ENCODE assay signal across 17 cellular contexts in the genomic region with DNA sequence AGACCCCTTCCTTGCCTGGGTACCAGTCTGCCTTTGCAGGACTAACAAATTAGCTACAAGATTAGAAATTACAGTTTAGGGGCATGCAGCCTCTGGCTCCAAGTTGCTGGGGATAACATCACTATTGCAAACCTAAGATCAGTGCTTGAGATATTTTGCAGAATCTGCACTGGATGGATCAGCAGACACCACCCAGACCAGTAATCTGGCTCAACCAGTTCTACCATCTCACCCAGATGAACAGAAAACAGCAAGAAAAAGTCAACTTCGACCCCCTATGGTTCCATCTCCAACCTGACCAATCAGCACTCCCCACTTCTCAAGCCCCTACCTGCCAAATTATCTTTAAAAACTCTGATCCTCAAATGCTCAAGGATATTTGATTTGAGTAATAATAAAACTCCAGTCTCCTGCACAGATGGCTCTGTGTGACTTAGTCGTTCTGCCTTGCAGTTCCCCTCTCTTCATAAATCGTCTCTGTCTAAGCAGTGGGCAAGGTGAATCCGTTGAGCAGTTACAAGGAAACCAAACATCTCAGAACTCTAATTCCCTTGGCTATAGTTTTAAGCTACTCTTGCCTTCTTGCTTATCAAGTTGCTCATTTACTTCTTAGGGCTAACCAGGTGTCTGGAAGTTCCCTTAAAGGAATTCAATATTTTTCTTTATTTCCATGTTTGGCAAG. TPM values are rescaled to one million over a fixed set of nuclear protein-coding genes. Genes with fewer than 3 reads are reported as not detected.
DNase-seq lines count a peak whose midpoint lies in the region; ATAC-seq and FAIRE-seq lines count a peak whose summit lies in the region.
"Had no signal": no experiment of that assay in that cellular context is flagged by ENCODE, and none has a peak within 500 bp of the region (broad histone marks: within the 10 kb centered on the region; RNA-seq: fewer than 3 reads in every experiment).

No MANE protein-coding gene starts in this region.

- no peaks in the 10 kb centered on the region for H3K9me3 Mint-ChIP-seq in activated CD4-positive, alpha-beta T cell treated with anti-CD3 and anti-CD28 coated beads for 36 hours (ENCODE audit: low read depth)
- H3K9me3 Mint-ChIP-seq in activated naive CD8-positive, alpha-beta T cell (ENCODE audit: low read depth): no peaks in the 10 kb centered on the region

- no peak for FAIRE-seq in RCC 7860 (lab: Jason Lieb, UNC)

- H3K9me3 ChIP-seq in trophoblast cell (ENCODE audit: insufficient read depth, low read depth, low read length): no peaks in the 10 kb centered on the region
- H3K9me3 ChIP-seq: heart left ventricle had no signal

- H3K79me2 ChIP-seq in trophoblast cell (ENCODE audit: control insufficient read depth, insufficient read depth, low read length, poor library complexity): no peaks in the 10 kb centered on the region

- intact Hi-C loops in activated CD4-positive, alpha-beta T cell treated with anti-CD3 and anti-CD28 coated beads for 36 hours (cut with DNase I, micrococcal nuclease): loop anchor here (1.0 kb wide), 2 partner anchors 16 to 17 kb away; a partner anchor contains a TSS
- intact Hi-C loops in Right ventricle myocardium superior (cut with DNase I): no loop called here

- peak overlapping the region; percentile 5 for H2AK5ac ChIP-seq in trophoblast cell (ENCODE audit: low read length)

- no peak overlapping the region for H3K4me3 ChIP-seq in trophoblast cell (ENCODE audit: low read depth, low read length)
- H3K4me3 ChIP-seq: heart left ventricle, SK-N-MC, skin epidermis had no signal

- CTCF ChIA-PET in activated CD4-positive, alpha-beta T cell treated with anti-CD3 and anti-CD28 coated beads for 36 hours (lab: Charles Lee): interaction anchor here (0.7 to 4.1 kb wide), 7 partner anchors 12 to 68 kb away, joined by 3 to 23 read pairs (median 4); a partner anchor contains a TSS

- peaks cover 8% of the 10 kb centered on the region for H3K79me1 ChIP-seq in trophoblast cell (ENCODE audit: low read length)

- H3K4me2 ChIP-seq in trophoblast cell (ENCODE audit: low read length): peak overlapping the region; percentile 42

- H3K27me3 ChIP-seq in trophoblast cell (ENCODE audit: insufficient read depth, low read length): no peaks in the 10 kb centered on the region
- H3K27me3 ChIP-seq: heart left ventricle had no signal

- H2BK5ac ChIP-seq in trophoblast cell (ENCODE audit: low read depth, low read length, poor library complexity): peak overlapping the region; percentile 95

- ATAC-seq in activated CD4-positive, alpha-beta T cell treated with anti-CD3 and anti-CD28 coated beads for 36 hours: no peak
- ATAC-seq in Right ventricle myocardium superior (ENCODE audit: poor library complexity) (no peak), HG02938 (IDR thresholded peaks at IDR 0.05; ENCODE audit: unreplicated experiment) (no peak)

- H2BK12ac ChIP-seq in trophoblast cell (ENCODE audit: low read length): peak overlapping the region; percentile 95

- peak overlapping the region; percentile 71 for H3K27ac ChIP-seq in trophoblast cell (ENCODE audit: low read depth, low read length)
- H3K27ac ChIP-seq: epithelial cell of prostate, SK-N-MC had no signal

- peaks cover 2 to 12% of the 10 kb centered on the region in 2 experiments for H3K4me1 ChIP-seq in trophoblast cell (ENCODE audit: control insufficient read depth in 1 of 2, insufficient read depth in 2 of 2, low read length in 2 of 2)

- no peak for DNase-seq in activated CD4-positive, alpha-beta T cell treated with anti-CD3 and anti-CD28 coated beads for 36 hours
- no peak for DNase-seq in activated CD4-positive, alpha-beta T cell treated with anti-CD3 and anti-CD28 coated beads for 48 hours
- peak; percentile 58 for DNase-seq in HT-29 (ENCODE audit: low spot score)
- DNase-seq in trophoblast cell: peak; percentile 60 to 82
- DNase-seq in Right ventricle myocardium superior: no peak
- DNase-seq in RCC 7860 (ENCODE audit: low spot score): no peak
- DNase-seq: activated CD4-positive, CD25-positive, alpha-beta regulatory T cell; heart left ventricle; left cardiac atrium; NCI-H146; NCI-H82 had no signal

- WGBS in trophoblast cell (ENCODE audit: extremely low coverage, insufficient coverage, insufficient read length): no CpG with 5 or more reads among the region's 4 CpGs

- no peak overlapping the region for H3K4me3 Mint-ChIP-seq in activated CD4-positive, alpha-beta T cell treated with anti-CD3 and anti-CD28 coated beads for 36 hours
- peak overlapping the region; percentile 56 for H3K4me3 Mint-ChIP-seq in activated naive CD8-positive, alpha-beta T cell

- H3K4me1 Mint-ChIP-seq in activated CD4-positive, alpha-beta T cell treated with anti-CD3 and anti-CD28 coated beads for 36 hours: peaks cover 51% of the 10 kb centered on the region
- peaks cover 59% of the 10 kb centered on the region for H3K4me1 Mint-ChIP-seq in activated naive CD8-positive, alpha-beta T cell (ENCODE audit: low read depth)

- H3K4ac ChIP-seq in trophoblast cell (ENCODE audit: low read depth, low read length): no peak overlapping the region

- H3K23ac ChIP-seq in trophoblast cell (ENCODE audit: low read length): no peak overlapping the region

- H2BK120ac ChIP-seq in trophoblast cell (ENCODE audit: insufficient read depth, low read length, poor library complexity): peak overlapping the region; percentile 37

- H3K36me3 Mint-ChIP-seq in activated CD4-positive, alpha-beta T cell treated with anti-CD3 and anti-CD28 coated beads for 36 hours (ENCODE audit: low read depth): no peaks in the 10 kb centered on the region
- H3K36me3 Mint-ChIP-seq in activated naive CD8-positive, alpha-beta T cell: peaks cover 3% of the 10 kb centered on the region

- no peak overlapping the region for H3K9ac ChIP-seq in trophoblast cell (ENCODE audit: low read length)

- POLR2A ChIA-PET in activated CD4-positive, alpha-beta T cell treated with anti-CD3 and anti-CD28 coated beads for 36 hours (lab: Charles Lee): no interaction called here

- H2AFZ ChIP-seq in trophoblast cell (ENCODE audit: insufficient read depth, low read length, poor library complexity): no peak overlapping the region

- peak overlapping the region; percentile 70 for H3K14ac ChIP-seq in trophoblast cell (ENCODE audit: low read length)

- peak overlapping the region; percentile 71 for H4K91ac ChIP-seq in trophoblast cell (ENCODE audit: low read depth, low read length)

- H3K36me3 ChIP-seq in trophoblast cell (ENCODE audit: control insufficient read depth in 1 of 2, insufficient read depth in 2 of 2, low read length in 2 of 2): no peaks in the 10 kb centered on the region
- H3K36me3 ChIP-seq: heart left ventricle had no signal

- H4K12ac ChIP-seq in trophoblast cell (ENCODE audit: low read depth, low read length): no peak overlapping the region

- H3K27ac Mint-ChIP-seq in activated CD4-positive, alpha-beta T cell treated with anti-CD3 and anti-CD28 coated beads for 36 hours: peak overlapping the region; percentile 82
- H3K27ac Mint-ChIP-seq in activated naive CD8-positive, alpha-beta T cell: peak overlapping the region; percentile 84

- no peak overlapping the region for H3K18ac ChIP-seq in trophoblast cell (ENCODE audit: low read length)

- peak overlapping the region; percentile 49 for H4K8ac ChIP-seq in trophoblast cell (ENCODE audit: low read depth, low read length)

- H3K27me3 Mint-ChIP-seq in activated CD4-positive, alpha-beta T cell treated with anti-CD3 and anti-CD28 coated beads for 36 hours: no peaks in the 10 kb centered on the region
- H3K27me3 Mint-ChIP-seq in activated naive CD8-positive, alpha-beta T cell: peaks cover 3% of the 10 kb centered on the region

RNA-seq across cellular contexts. Expression of a gene that starts 16.1 kb away (rescaled TPM):
- total RNA-seq in activated CD4-positive, alpha-beta T cell treated with anti-CD3 and anti-CD28 coated beads for 36 hours: 10 to 100 TPM; 16.7 to 18.4 TPM
- 6.7 and 7.5 TPM in 2 replicates for total RNA-seq in HT-29 (2014; rRNA removed; shearing (Covaris generic))
- polyA plus RNA-seq in trophoblast cell (2013): 44.2 and 45.2 TPM in 2 replicates
- 46.3 TPM for total RNA-seq in Right ventricle myocardium superior

RNA-seq across cellular contexts. Expression of a gene that starts 53.5 kb away (rescaled TPM):
- total RNA-seq in activated CD4-positive, alpha-beta T cell treated with anti-CD3 and anti-CD28 coated beads for 36 hours: not detected
- total RNA-seq in HT-29 (2014; rRNA removed; shearing (Covaris generic)): not detected in 2 replicates
- polyA plus RNA-seq in trophoblast cell (2013): 3.9 and 4.2 TPM in 2 replicates
- total RNA-seq in Right ventricle myocardium superior: 2.0 TPM
- total RNA-seq: A172 had no signal

Comparison
In these comparisons a context has a peak if more than half of its experiments do, and no peak if none do; other contexts are left out.
1. DNase-seq: peak in HT-29 (single experiment) and trophoblast cell (2 of 2); none in activated CD4-positive, alpha-beta T cell treated with anti-CD3 and anti-CD28 coated beads for 36 hours (single experiment), activated CD4-positive, alpha-beta T cell treated with anti-CD3 and anti-CD28 coated beads for 48 hours (single experiment), Right ventricle myocardium superior (single experiment) and RCC 7860 (single experiment).